In genomic region chr7:137996871-137997270, GRCh38 we compare ENCODE assay signal across 2 cellular contexts.
TF ChIP-seq lines count a peak whose summit lies in the region.

No MANE protein-coding gene starts in this region.

TF ChIP-seq in HepG2, 621 proteins besides CTCF, POLR2A, EP300 and RAD21:
- TF ChIP-seq SOX6 (IDR thresholded peaks at IDR 0.05) (no peak), SOX6 (CRISPR knock-in tag; IDR thresholded peaks at IDR 0.05) (no peak), BRF2 (CRISPR knock-in tag; IDR thresholded peaks at IDR 0.05) (no peak), HOXA9 (CRISPR knock-in tag; IDR thresholded peaks at IDR 0.05; ENCODE audit: borderline replicate concordance) (no peak)
TF ChIP-seq in HepG2: peak in this region for 0.

TF ChIP-seq in GM12878, 131 proteins besides CTCF, POLR2A, EP300 and RAD21:
- no peak for TF ChIP-seq ZZZ3 (IDR thresholded peaks at IDR 0.05; ENCODE audit: control insufficient read depth, insufficient read length, low read depth)
